In genomic region chr3:107184375-107184774, GRCh38 we compare ENCODE assay signal across 19 cellular contexts.
"Had no signal": no experiment of that assay in that cellular context is flagged by ENCODE, and none has a peak within 500 bp of the region (broad histone marks: within the 10 kb centered on the region; RNA-seq: fewer than 3 reads in every experiment).

No MANE protein-coding gene starts in this region.

- ATAC-seq: activated CD4-positive, CD25-positive, alpha-beta regulatory T cell treated with anti-CD3 and anti-CD28 coated beads, Interleukin-2, amount 50 U/mL, for 24 hours; foreskin keratinocyte; stimulated activated memory B cell treated with anti-CD40 and anti-IgM and Interleukin-4, amounts not matched to agents 10 μg/mL and 1 μg/mL and 100 μg/mL, for 72 hours had no signal

- H3K9me3 ChIP-seq: left ventricle myocardium inferior, right atrium auricular region, spleen, transverse colon had no signal

- H3K4me3 ChIP-seq: left ventricle myocardium inferior, right atrium auricular region, spleen, transverse colon had no signal

- DNase-seq: activated effector memory CD4-positive, alpha-beta T cell treated with Interleukin-2 at 50 U/mL for 16 hours; activated T-cell treated with anti-CD3 and anti-CD28 coated beads, Interleukin-2, amount 50 U/mL, for 1 hour; amniotic stem cell; endodermal cell; erythroblast; foreskin keratinocyte; head of caudate nucleus; left ventricle myocardium inferior; midbrain; naive B cell; spleen; stimulated activated CD4-positive, alpha-beta T cell treated with anti-CD3 and anti-CD28 coated beads, Interleukin-1b, Interleukin-23, amount 100 ng/mL, for 48 hours; T-helper 2 cell; transverse colon had no signal

- H3K27me3 ChIP-seq: foreskin keratinocyte, right atrium auricular region, spleen, transverse colon had no signal

- H3K4me1 Mint-ChIP-seq: activated naive CD4-positive, alpha-beta T cell treated with anti-CD3 and anti-CD28 coated beads, Interleukin-2, amount 50 U/mL, for 24 hours; brain; endodermal cell; naive B cell; stimulated activated memory B cell treated with anti-CD40 and anti-IgM and Interleukin-4, amounts not matched to agents 10 μg/mL and 1 μg/mL and 100 μg/mL, for 72 hours had no signal

- H3K4me3 Mint-ChIP-seq: activated naive CD4-positive, alpha-beta T cell treated with anti-CD3 and anti-CD28 coated beads, Interleukin-2, amount 50 U/mL, for 24 hours; brain; endodermal cell; naive B cell; stimulated activated memory B cell treated with anti-CD40 and anti-IgM and Interleukin-4, amounts not matched to agents 10 μg/mL and 1 μg/mL and 100 μg/mL, for 72 hours had no signal

- H3K36me3 Mint-ChIP-seq: brain; naive B cell; stimulated activated memory B cell treated with anti-CD40 and anti-IgM and Interleukin-4, amounts not matched to agents 10 μg/mL and 1 μg/mL and 100 μg/mL, for 72 hours had no signal

- H3K27me3 Mint-ChIP-seq: brain had no signal

- H3K4me1 ChIP-seq: foreskin keratinocyte, right atrium auricular region, spleen, transverse colon had no signal

- H3K27ac ChIP-seq: foreskin keratinocyte, left ventricle myocardium inferior, right atrium auricular region, spleen, transverse colon had no signal

- H3K27ac Mint-ChIP-seq: activated naive CD4-positive, alpha-beta T cell treated with anti-CD3 and anti-CD28 coated beads, Interleukin-2, amount 50 U/mL, for 24 hours; brain; endodermal cell; naive B cell; stimulated activated memory B cell treated with anti-CD40 and anti-IgM and Interleukin-4, amounts not matched to agents 10 μg/mL and 1 μg/mL and 100 μg/mL, for 72 hours had no signal

- H3K9me3 Mint-ChIP-seq: endodermal cell; stimulated activated memory B cell treated with anti-CD40 and anti-IgM and Interleukin-4, amounts not matched to agents 10 μg/mL and 1 μg/mL and 100 μg/mL, for 72 hours had no signal

- H3K36me3 ChIP-seq: left ventricle myocardium inferior, right atrium auricular region, spleen, transverse colon had no signal
